Comparison of ENCODE assay signal across 22 cellular contexts in the genomic region with DNA sequence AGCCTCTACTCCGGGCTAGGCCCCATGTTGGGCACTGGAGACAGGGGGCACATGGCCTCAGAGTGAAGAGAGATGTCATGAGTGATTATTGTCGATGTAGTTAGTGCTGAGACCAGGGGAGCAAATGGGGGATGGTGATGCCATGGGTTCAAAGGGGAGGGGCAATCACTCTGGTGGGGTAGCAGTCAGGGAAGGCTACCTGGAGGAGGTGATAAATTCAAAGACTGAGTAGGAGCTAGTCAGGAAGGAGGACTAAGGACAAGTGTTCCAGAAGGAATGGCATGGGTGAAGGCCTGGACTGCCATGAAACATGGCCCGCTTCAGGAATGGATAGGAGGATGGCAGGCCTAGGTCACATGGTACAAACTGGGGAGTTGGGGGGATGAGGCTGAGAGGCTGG. TPM values are rescaled to one million over a fixed set of nuclear protein-coding genes. Genes with fewer than 3 reads are reported as not detected.
"Had no signal": no experiment of that assay in that cellular context is flagged by ENCODE, and none has a peak within 500 bp of the region (broad histone marks: within the 10 kb centered on the region; RNA-seq: fewer than 3 reads in every experiment).

No MANE protein-coding gene starts in this region.

- H3K36me3 Mint-ChIP-seq: T-cell, WTC11 had no signal

- H3K27ac ChIP-seq: adrenal gland, dorsolateral prefrontal cortex, gastrocnemius medialis, heart left ventricle, skin epidermis, transverse colon had no signal

- H3K4me1 Mint-ChIP-seq: endodermal cell had no signal

- H3K9me3 ChIP-seq: adrenal gland, gastrocnemius medialis, SK-N-SH, transverse colon had no signal

- H3K4me2 ChIP-seq: SK-N-SH had no signal

- DNase-seq: activated CD4-positive, alpha-beta T cell treated with anti-CD3 and anti-CD28 coated beads for 48 hours; activated CD8-positive, alpha-beta memory T cell treated with anti-CD3 and anti-CD28 coated beads, Interleukin-2, amount 50 U/mL, for 48 hours; activated naive CD4-positive, alpha-beta T cell treated with anti-CD3 and anti-CD28 coated beads for 36 hours; activated T-cell treated with anti-CD3 and anti-CD28 coated beads, Interleukin-2, amount 50 U/mL, for 72 hours; adrenal gland; dorsolateral prefrontal cortex; endodermal cell; gastrocnemius medialis; heart left ventricle; left cardiac atrium; nucleus accumbens; SK-N-SH; stimulated activated CD4-positive, alpha-beta T cell treated with anti-CD3 and anti-CD28 coated beads, Interleukin-15, amount 100 ng/mL, for 24 hours; stimulated activated CD4-positive, alpha-beta T cell treated with anti-CD3 and anti-CD28 coated beads, Interleukin-4, amount 100 ng/mL, for 1 hour; stimulated activated naive CD4-positive, alpha-beta T cell; substantia nigra; T-cell; transverse colon had no signal

- H3K27me3 Mint-ChIP-seq: T-cell had no signal

- H3K36me3 ChIP-seq: adrenal gland, gastrocnemius medialis, heart left ventricle, transverse colon had no signal

- H3K9ac ChIP-seq: SK-N-SH had no signal

- H3K4me3 Mint-ChIP-seq: activated naive CD4-positive, alpha-beta T cell treated with anti-CD3 and anti-CD28 coated beads for 36 hours; endodermal cell; WTC11 had no signal

- H3K4me3 ChIP-seq: adrenal gland, dorsolateral prefrontal cortex, gastrocnemius medialis, heart left ventricle, lung, skin epidermis, transverse colon had no signal

- ATAC-seq: gastrocnemius medialis, heart left ventricle, left cardiac atrium, WTC11 had no signal

- H3K27me3 ChIP-seq: adrenal gland, dorsolateral prefrontal cortex, gastrocnemius medialis, heart left ventricle, transverse colon had no signal

- H3K27ac Mint-ChIP-seq: activated naive CD4-positive, alpha-beta T cell treated with anti-CD3 and anti-CD28 coated beads for 36 hours; activated T-cell treated with anti-CD3 and anti-CD28 coated beads, Interleukin-2, amount 50 U/mL, for 72 hours; endodermal cell; WTC11 had no signal

- H3K9me3 Mint-ChIP-seq: activated naive CD4-positive, alpha-beta T cell treated with anti-CD3 and anti-CD28 coated beads for 36 hours; endodermal cell; T-cell had no signal

RNA-seq across cellular contexts. Expression of a gene that starts 41.6 kb away (rescaled TPM):
- total RNA-seq: activated naive CD4-positive, alpha-beta T cell treated with anti-CD3 and anti-CD28 coated beads for 36 hours; endodermal cell; gastrocnemius medialis; heart left ventricle; left cardiac atrium; posterior vena cava; T-cell; transverse colon had no signal
- polyA plus RNA-seq: heart left ventricle, lung had no signal
